ENCODE assay signal across 15 cellular contexts in the genomic region with DNA sequence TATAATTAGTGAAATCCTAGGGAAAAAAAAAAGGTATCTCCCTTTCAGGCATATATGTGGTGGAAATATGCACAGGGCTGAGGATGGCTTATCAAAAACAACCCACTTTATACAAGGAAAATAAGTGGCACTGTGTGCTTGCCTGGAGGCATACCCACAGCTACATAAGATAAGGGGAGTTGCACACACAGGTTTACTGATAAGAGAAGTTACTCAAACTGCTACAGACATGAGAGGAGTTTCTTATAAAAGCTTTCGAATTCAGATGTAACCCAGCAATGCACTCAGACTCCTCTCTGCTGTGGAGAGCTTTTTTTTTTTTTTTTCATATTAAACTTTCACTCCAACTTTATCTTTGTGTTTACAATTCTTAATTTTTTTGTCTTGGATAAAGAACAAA.
DNase-seq lines count a peak whose midpoint lies in the region; ATAC-seq and TF ChIP-seq lines count a peak whose summit lies in the region.
"Had no signal": no experiment of that assay in that cellular context is flagged by ENCODE, and none has a peak within 500 bp of the region (broad histone marks: within the 10 kb centered on the region; RNA-seq: fewer than 3 reads in every experiment).

No MANE protein-coding gene starts in this region.

- no peaks in the 10 kb centered on the region for H3K27me3 ChIP-seq in testis

- DNase-seq in activated naive CD4-positive, alpha-beta T cell treated with anti-CD3 and anti-CD28 coated beads for 36 hours, result no peak
- DNase-seq in activated naive CD4-positive, alpha-beta T cell (lab: John Stamatoyannopoulos, UW), result no peak
- peak; percentile 9 for DNase-seq in T-helper 2 cell treated with Interferon-gamma antibody and Interleukin-4, amounts not matched to agents 5 μg/mL and 100 μg/mL, for 36 hours (ENCODE audit: low spot score)
- DNase-seq in activated T-helper 1 cell treated with anti-CD3 and anti-CD28 coated beads, Interleukin-12 subunit alpha, Interleukin-12 subunit beta, Interleukin-2, Interleukin-4 antibody, amounts not matched to agents 30 ng/mL and 10 ng/mL and 1 ng/mL, durations not matched to agents 14 hours and 24 hours and 36 hours (ENCODE audit: low spot score), result no peak
- peak; percentile 14 for DNase-seq in testis
- DNase-seq in NK-92 treated with Interleukin-12 subunit alpha and Interleukin-12 subunit beta, amount 100 ng/mL, for 24 hours (lab: John Stamatoyannopoulos, UW), result no peak
- DNase-seq: ACHN, HFFc6, KBM-7, MV-4-11, NCI-H1417, NCI-H1930, NCI-H69, OCI-M1 had no signal

- no peaks in the 10 kb centered on the region for H3K9me3 Mint-ChIP-seq in activated naive CD4-positive, alpha-beta T cell treated with anti-CD3 and anti-CD28 coated beads for 36 hours
- H3K9me3 Mint-ChIP-seq in T-helper 2 cell treated with Interferon-gamma antibody and Interleukin-4, amounts not matched to agents 5 μg/mL and 100 μg/mL, for 36 hours, result no peaks in the 10 kb centered on the region
- H3K9me3 Mint-ChIP-seq in activated T-helper 1 cell treated with anti-CD3 and anti-CD28 coated beads, Interleukin-12 subunit alpha, Interleukin-12 subunit beta, Interleukin-2, Interleukin-4 antibody, amounts not matched to agents 30 ng/mL and 10 ng/mL and 1 ng/mL, durations not matched to agents 14 hours and 24 hours and 36 hours, result no peaks in the 10 kb centered on the region

- H3K27ac Mint-ChIP-seq in activated naive CD4-positive, alpha-beta T cell treated with anti-CD3 and anti-CD28 coated beads for 36 hours, result peak overlapping the region; percentile 94
- peak overlapping the region; percentile 67 for H3K27ac Mint-ChIP-seq in T-helper 2 cell treated with Interferon-gamma antibody and Interleukin-4, amounts not matched to agents 5 μg/mL and 100 μg/mL, for 36 hours
- no peak overlapping the region for H3K27ac Mint-ChIP-seq in activated T-helper 1 cell treated with anti-CD3 and anti-CD28 coated beads, Interleukin-12 subunit alpha, Interleukin-12 subunit beta, Interleukin-2, Interleukin-4 antibody, amounts not matched to agents 30 ng/mL and 10 ng/mL and 1 ng/mL, durations not matched to agents 14 hours and 24 hours and 36 hours
- H3K27ac Mint-ChIP-seq: HFFc6 had no signal

- CTCF ChIA-PET in activated naive CD4-positive, alpha-beta T cell treated with anti-CD3 and anti-CD28 coated beads for 36 hours (lab: Charles Lee), result no interaction called here

- peak overlapping the region; percentile 80 for H3K4me3 Mint-ChIP-seq in activated naive CD4-positive, alpha-beta T cell treated with anti-CD3 and anti-CD28 coated beads for 36 hours
- H3K4me3 Mint-ChIP-seq in T-helper 2 cell treated with Interferon-gamma antibody and Interleukin-4, amounts not matched to agents 5 μg/mL and 100 μg/mL, for 36 hours, result peak overlapping the region; percentile 89
- H3K4me3 Mint-ChIP-seq in activated T-helper 1 cell treated with anti-CD3 and anti-CD28 coated beads, Interleukin-12 subunit alpha, Interleukin-12 subunit beta, Interleukin-2, Interleukin-4 antibody, amounts not matched to agents 30 ng/mL and 10 ng/mL and 1 ng/mL, durations not matched to agents 14 hours and 24 hours and 36 hours, result peak overlapping the region; percentile 57
- H3K4me3 Mint-ChIP-seq: HFFc6 had no signal

- TF ChIP-seq CTCF in testis (IDR thresholded peaks at IDR 0.05), result no peak

- no peak overlapping the region for H3K27ac ChIP-seq in testis

- H3K4me1 Mint-ChIP-seq in activated naive CD4-positive, alpha-beta T cell treated with anti-CD3 and anti-CD28 coated beads for 36 hours (ENCODE audit: low read depth), result peaks cover 30% of the 10 kb centered on the region
- peaks cover 33% of the 10 kb centered on the region for H3K4me1 Mint-ChIP-seq in T-helper 2 cell treated with Interferon-gamma antibody and Interleukin-4, amounts not matched to agents 5 μg/mL and 100 μg/mL, for 36 hours (ENCODE audit: low read depth)
- H3K4me1 Mint-ChIP-seq in activated T-helper 1 cell treated with anti-CD3 and anti-CD28 coated beads, Interleukin-12 subunit alpha, Interleukin-12 subunit beta, Interleukin-2, Interleukin-4 antibody, amounts not matched to agents 30 ng/mL and 10 ng/mL and 1 ng/mL, durations not matched to agents 14 hours and 24 hours and 36 hours (ENCODE audit: low read depth), result peaks cover 6% of the 10 kb centered on the region

- H3K4me3 ChIP-seq in testis, result no peak overlapping the region

- no peaks in the 10 kb centered on the region for H3K9me3 ChIP-seq in testis

- WGBS in testis, 2 donors, result 26 to 55% methylated on average over 1 of the region's 1 CpG

- H3K4me1 ChIP-seq in testis, result no peaks in the 10 kb centered on the region

- H3K36me3 ChIP-seq in testis (ENCODE audit: low read depth, missing control alignments), result no peaks in the 10 kb centered on the region

- no peaks in the 10 kb centered on the region for H3K27me3 Mint-ChIP-seq in activated naive CD4-positive, alpha-beta T cell treated with anti-CD3 and anti-CD28 coated beads for 36 hours (ENCODE audit: low read depth)
- H3K27me3 Mint-ChIP-seq in T-helper 2 cell treated with Interferon-gamma antibody and Interleukin-4, amounts not matched to agents 5 μg/mL and 100 μg/mL, for 36 hours (ENCODE audit: low read depth), result no peaks in the 10 kb centered on the region
- no peaks in the 10 kb centered on the region for H3K27me3 Mint-ChIP-seq in activated T-helper 1 cell treated with anti-CD3 and anti-CD28 coated beads, Interleukin-12 subunit alpha, Interleukin-12 subunit beta, Interleukin-2, Interleukin-4 antibody, amounts not matched to agents 30 ng/mL and 10 ng/mL and 1 ng/mL, durations not matched to agents 14 hours and 24 hours and 36 hours (ENCODE audit: insufficient read depth)

- intact Hi-C loops in activated naive CD4-positive, alpha-beta T cell treated with anti-CD3 and anti-CD28 coated beads for 36 hours (cut with micrococcal nuclease), result loop anchor here (1.0 to 10.0 kb wide), 5 partner anchors 110 to 1571 kb away; a partner anchor contains a TSS
- intact Hi-C loops in activated T-helper 1 cell treated with anti-CD3 and anti-CD28 coated beads, Interleukin-12 subunit alpha, Interleukin-12 subunit beta, Interleukin-2, Interleukin-4 antibody, amounts not matched to agents 30 ng/mL and 10 ng/mL and 1 ng/mL, durations not matched to agents 14 hours and 24 hours and 36 hours (cut with micrococcal nuclease), result loop anchor here (10.0 kb wide), 2 partner anchors 46 to 64 kb away; no protein-coding TSS in a partner anchor
- intact Hi-C loops in testis (cut with DNase I; ENCODE audit: low total_unique reads), result no loop called here

- no peaks in the 10 kb centered on the region for H3K36me3 Mint-ChIP-seq in activated naive CD4-positive, alpha-beta T cell treated with anti-CD3 and anti-CD28 coated beads for 36 hours (ENCODE audit: low read depth)
- H3K36me3 Mint-ChIP-seq in T-helper 2 cell treated with Interferon-gamma antibody and Interleukin-4, amounts not matched to agents 5 μg/mL and 100 μg/mL, for 36 hours (ENCODE audit: low read depth), result peaks cover 18% of the 10 kb centered on the region
- H3K36me3 Mint-ChIP-seq in activated T-helper 1 cell treated with anti-CD3 and anti-CD28 coated beads, Interleukin-12 subunit alpha, Interleukin-12 subunit beta, Interleukin-2, Interleukin-4 antibody, amounts not matched to agents 30 ng/mL and 10 ng/mL and 1 ng/mL, durations not matched to agents 14 hours and 24 hours and 36 hours (ENCODE audit: low read depth), result no peaks in the 10 kb centered on the region

- no peak for ATAC-seq in GM21367 (IDR thresholded peaks at IDR 0.05; ENCODE audit: unreplicated experiment)

- no peak for TF ChIP-seq POLR2A in testis (IDR thresholded peaks at IDR 0.05)

Comparison
In these comparisons a context has a peak if more than half of its experiments do, and no peak if none do; other contexts are left out.
1. DNase-seq: peak in T-helper 2 cell treated with Interferon-gamma antibody and Interleukin-4, amounts not matched to agents 5 μg/mL and 100 μg/mL, for 36 hours (single experiment) and testis (single experiment); none in activated naive CD4-positive, alpha-beta T cell treated with anti-CD3 and anti-CD28 coated beads for 36 hours (single experiment), activated naive CD4-positive, alpha-beta T cell (0 of 4), activated T-helper 1 cell treated with anti-CD3 and anti-CD28 coated beads, Interleukin-12 subunit alpha, Interleukin-12 subunit beta, Interleukin-2, Interleukin-4 antibody, amounts not matched to agents 30 ng/mL and 10 ng/mL and 1 ng/mL, durations not matched to agents 14 hours and 24 hours and 36 hours (single experiment) and NK-92 treated with Interleukin-12 subunit alpha and Interleukin-12 subunit beta, amount 100 ng/mL, for 24 hours (single experiment).
2. Peak in every context shown above with its lines, with median percentiles within 50 percentile points of each other: H3K4me3 Mint-ChIP-seq.